ENCODE assay signal across 14 cellular contexts in the genomic region with DNA sequence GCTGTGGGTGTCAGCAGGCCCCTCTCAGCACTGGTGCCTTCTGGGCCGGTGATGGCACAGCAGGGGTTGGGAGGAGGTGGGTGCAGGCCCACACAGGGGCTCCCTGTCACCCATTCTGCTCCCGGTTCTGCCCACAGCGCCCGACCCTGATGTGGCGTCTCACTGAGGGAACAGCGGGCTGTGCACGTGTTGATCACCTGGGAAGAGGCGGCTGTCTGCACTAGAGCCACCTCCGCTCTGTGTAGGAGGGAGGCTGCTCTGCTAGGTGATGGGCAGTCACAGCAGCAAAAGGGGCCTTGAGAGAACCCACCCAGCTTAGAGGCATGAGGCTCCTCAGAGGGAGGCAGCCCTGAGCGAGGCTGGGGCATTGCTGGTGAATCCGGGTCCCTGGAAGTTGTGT. TPM values are rescaled to one million over a fixed set of nuclear protein-coding genes. Genes with fewer than 3 reads are reported as not detected.
A peak's percentile ranks its signal among the peaks of the same experiment; 100 is the strongest.
DNase-seq lines count a peak whose midpoint lies in the region; ATAC-seq, FAIRE-seq and TF ChIP-seq lines count a peak whose summit lies in the region.
"Had no signal": no experiment of that assay in that cellular context is flagged by ENCODE, and none has a peak within 500 bp of the region (broad histone marks: within the 10 kb centered on the region; RNA-seq: fewer than 3 reads in every experiment).

No MANE protein-coding gene starts in this region.

- H4K91ac ChIP-seq in neuronal stem cell (ENCODE audit: low read depth, low read length, poor library complexity) = no peak overlapping the region

- H3K14ac ChIP-seq in neuronal stem cell (ENCODE audit: low read length) = peak overlapping the region; percentile 66

- peak overlapping the region; percentile 43 for H2AK5ac ChIP-seq in neuronal stem cell (ENCODE audit: low read depth, low read length)

- H2BK15ac ChIP-seq in neuronal stem cell (ENCODE audit: low read length) = no peak overlapping the region

- no peaks in the 10 kb centered on the region for H3K9me3 ChIP-seq in HEK293 (ENCODE audit: control insufficient read depth, insufficient read depth, low read depth, low read length)
- H3K9me3 ChIP-seq in neuronal stem cell (replicated peaks in 1 of 2; ENCODE audit: control insufficient read depth in 2 of 2, insufficient read depth in 1 of 2, low read depth in 1 of 2, low read length in 2 of 2) = no peaks in the 10 kb centered on the region
- H3K9me3 ChIP-seq in WERI-Rb-1 (ENCODE audit: severe bottlenecking) = no peaks in the 10 kb centered on the region
- H3K9me3 ChIP-seq in pancreas = no peaks in the 10 kb centered on the region
- H3K9me3 ChIP-seq: A549, BE2C, Caco-2 had no signal

- H3K4me3 ChIP-seq in HEK293 (ENCODE audit: low read depth, low read length) (no peak overlapping the region), neuronal stem cell (ENCODE audit: low read length in 2 of 2) (no peak overlapping the region), WERI-Rb-1 (ENCODE audit: low read depth, low read length) (no peak overlapping the region), pancreas (no peak overlapping the region)
- H3K4me3 ChIP-seq: A549 had no signal

- H3K36me3 ChIP-seq in HEK293 (ENCODE audit: control insufficient read depth in 2 of 2, insufficient read depth in 1 of 2, low read length in 2 of 2) (no peaks in the 10 kb centered on the region), neuronal stem cell (replicated peaks in 1 of 2; ENCODE audit: control insufficient read depth in 2 of 2, insufficient read depth in 2 of 2, low read length in 2 of 2) (no peaks in the 10 kb centered on the region), WERI-Rb-1 (no peaks in the 10 kb centered on the region), pancreas (no peaks in the 10 kb centered on the region)
- H3K36me3 ChIP-seq: BE2C had no signal

- DNase-seq in islet precursor cell (peak; percentile 29), neuronal stem cell (ENCODE audit: low spot score) (no peak), WERI-Rb-1 (no peak), pancreas (no peak)
- DNase-seq: BE2C; Caco-2; CD8-positive, alpha-beta memory T cell; DND-41; GDM1 had no signal

- H2BK120ac ChIP-seq in neuronal stem cell (ENCODE audit: low read depth, low read length) = no peak overlapping the region

- no peaks in the 10 kb centered on the region for H3K79me1 ChIP-seq in neuronal stem cell (ENCODE audit: low read depth, low read length)

- POLR2A ChIA-PET in HEK293 (lab: Yijun Ruan, JAX) = no interaction called here

- H3K4me2 ChIP-seq in neuronal stem cell (ENCODE audit: insufficient read depth, low read length, poor library complexity, severe bottlenecking) = no peak overlapping the region
- H3K4me2 ChIP-seq: A549 had no signal

- H3K27me3 ChIP-seq in neuronal stem cell (ENCODE audit: control insufficient read depth in 3 of 3, insufficient read depth in 3 of 3, low read depth in 1 of 3, low read length in 3 of 3) (peaks cover 0 to 37% (median 0%) of the 10 kb centered on the region in 3 experiments), WERI-Rb-1 (ENCODE audit: insufficient read depth, low read depth, severe bottlenecking) (no peaks in the 10 kb centered on the region), pancreas (no peaks in the 10 kb centered on the region)

- CTCF ChIA-PET in HEK293 (lab: Yijun Ruan, JAX) = interaction anchor here (0.6 kb wide), 1 partner anchor 247 kb away, joined by 3 read pairs; no protein-coding TSS in a partner anchor

- peak overlapping the region; percentile 63 for H2BK5ac ChIP-seq in neuronal stem cell (ENCODE audit: low read length)

- ATAC-seq in pancreas (no peak), SK-N-SH treated with all-trans-retinoic acid at 6 μM for 48 hours (no peak)
- ATAC-seq: A549, HCT116 had no signal

- no peaks in the 10 kb centered on the region for H3K4me1 ChIP-seq in HEK293 (ENCODE audit: control insufficient read depth, insufficient read depth, low read length)
- no peaks in the 10 kb centered on the region for H3K4me1 ChIP-seq in neuronal stem cell (ENCODE audit: control insufficient read depth in 2 of 2, insufficient read depth in 1 of 2, low read depth in 1 of 2, low read length in 2 of 2)
- no peaks in the 10 kb centered on the region for H3K4me1 ChIP-seq in pancreas
- H3K4me1 ChIP-seq: A549, BE2C, Caco-2 had no signal

- no peak overlapping the region for H3K27ac ChIP-seq in HEK293 (ENCODE audit: extremely low read depth, low read depth, low read length)
- H3K27ac ChIP-seq in neuronal stem cell (replicated peaks; ENCODE audit: low read length) = no peak overlapping the region
- H3K27ac ChIP-seq in WERI-Rb-1 = no peak overlapping the region
- H3K27ac ChIP-seq in pancreas = no peak overlapping the region
- H3K27ac ChIP-seq: A549 had no signal

- H4K8ac ChIP-seq in neuronal stem cell (ENCODE audit: low read depth, low read length) = no peak overlapping the region

- FAIRE-seq in pancreas (lab: Jason Lieb, UNC) = no peak
- FAIRE-seq: A549, H54 had no signal

- no CpG with 5 or more reads among the region's 11 CpGs for WGBS in neuronal stem cell (ENCODE audit: extremely low coverage in 2 of 2, insufficient read length in 2 of 2, insufficient replicate concordance in 1 of 2), 2 donors
- 84 to 87% methylated on average over 11 of the region's 11 CpGs for WGBS in pancreas, 2 donors

- peak overlapping the region; percentile 28 for H3K23ac ChIP-seq in neuronal stem cell (ENCODE audit: low read depth, low read length, poor library complexity)

- H3K18ac ChIP-seq in neuronal stem cell (ENCODE audit: low read length) = peak overlapping the region; percentile 46

- peak overlapping the region; percentile 89 for H2BK12ac ChIP-seq in neuronal stem cell (ENCODE audit: low read length)

- intact Hi-C loops in pancreas (cut with DNase I) = loop anchor here in 1 of 3 donors (5.0 kb wide), 1 partner anchor 245 kb away; no protein-coding TSS in a partner anchor

- H3K9ac ChIP-seq in neuronal stem cell (ENCODE audit: low read depth, low read length, poor library complexity) = no peak overlapping the region

- H3K4ac ChIP-seq in neuronal stem cell (ENCODE audit: low read length) = no peak overlapping the region

- TF ChIP-seq CTCF in HEK293 (tag by site-specific recombination; IDR thresholded peaks at IDR 0.05) = no peak
- TF ChIP-seq CTCF in WERI-Rb-1 (IDR thresholded peaks at IDR 0.05; ENCODE audit: low read depth, low read length) = no peak
- TF ChIP-seq CTCF in pancreas (IDR thresholded peaks at IDR 0.05) = no peak

- no peak overlapping the region for H2AFZ ChIP-seq in neuronal stem cell (ENCODE audit: low read length)

TF ChIP-seq in HEK293, 187 proteins besides CTCF, POLR2A, EP300 and RAD21 (continues in another document):
- TF ChIP-seq ZFHX2 (tag by site-specific recombination; conservative IDR thresholded peaks at IDR 0.05) = peak; percentile 52; the same call in 1 of the 2 replicates
- no peak for TF ChIP-seq ZNF175 (tag by site-specific recombination; IDR thresholded peaks at IDR 0.05)
- TF ChIP-seq ZSCAN23 (tag by site-specific recombination; IDR thresholded peaks at IDR 0.05) = no peak
- TF ChIP-seq ZNF777 (tag by site-specific recombination; IDR thresholded peaks at IDR 0.05; ENCODE audit: borderline replicate concordance) = no peak
- TF ChIP-seq, protein P1, sequence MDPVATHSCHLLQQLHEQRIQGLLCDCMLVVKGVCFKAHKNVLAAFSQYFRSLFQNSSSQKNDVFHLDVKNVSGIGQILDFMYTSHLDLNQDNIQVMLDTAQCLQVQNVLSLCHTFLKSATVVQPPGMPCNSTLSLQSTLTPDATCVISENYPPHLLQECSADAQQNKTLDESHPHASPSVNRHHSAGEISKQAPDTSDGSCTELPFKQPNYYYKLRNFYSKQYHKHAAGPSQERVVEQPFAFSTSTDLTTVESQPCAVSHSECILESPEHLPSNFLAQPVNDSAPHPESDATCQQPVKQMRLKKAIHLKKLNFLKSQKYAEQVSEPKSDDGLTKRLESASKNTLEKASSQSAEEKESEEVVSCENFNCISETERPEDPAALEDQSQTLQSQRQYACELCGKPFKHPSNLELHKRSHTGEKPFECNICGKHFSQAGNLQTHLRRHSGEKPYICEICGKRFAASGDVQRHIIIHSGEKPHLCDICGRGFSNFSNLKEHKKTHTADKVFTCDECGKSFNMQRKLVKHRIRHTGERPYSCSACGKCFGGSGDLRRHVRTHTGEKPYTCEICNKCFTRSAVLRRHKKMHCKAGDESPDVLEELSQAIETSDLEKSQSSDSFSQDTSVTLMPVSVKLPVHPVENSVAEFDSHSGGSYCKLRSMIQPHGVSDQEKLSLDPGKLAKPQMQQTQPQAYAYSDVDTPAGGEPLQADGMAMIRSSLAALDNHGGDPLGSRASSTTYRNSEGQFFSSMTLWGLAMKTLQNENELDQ (tag by site-specific recombination; IDR thresholded peaks at IDR 0.05; ENCODE audit: low read depth) = no peak

TF ChIP-seq in SK-N-SH treated with all-trans-retinoic acid at 6 μM for 48 hours, 23 proteins besides CTCF, POLR2A, EP300 and RAD21 (continues in another document):
- TF ChIP-seq CSDC2 (CRISPR knock-in tag; IDR thresholded peaks at IDR 0.05) (no peak), OSR1 (CRISPR knock-in tag; IDR thresholded peaks at IDR 0.05) (no peak), PPARA (CRISPR knock-in tag; IDR thresholded peaks at IDR 0.05; ENCODE audit: borderline replicate concordance) (no peak), GLIS3 (CRISPR knock-in tag; IDR thresholded peaks at IDR 0.05) (no peak), SNAI2 (CRISPR knock-in tag; IDR thresholded peaks at IDR 0.05) (no peak)
- TF ChIP-seq, protein P2, sequence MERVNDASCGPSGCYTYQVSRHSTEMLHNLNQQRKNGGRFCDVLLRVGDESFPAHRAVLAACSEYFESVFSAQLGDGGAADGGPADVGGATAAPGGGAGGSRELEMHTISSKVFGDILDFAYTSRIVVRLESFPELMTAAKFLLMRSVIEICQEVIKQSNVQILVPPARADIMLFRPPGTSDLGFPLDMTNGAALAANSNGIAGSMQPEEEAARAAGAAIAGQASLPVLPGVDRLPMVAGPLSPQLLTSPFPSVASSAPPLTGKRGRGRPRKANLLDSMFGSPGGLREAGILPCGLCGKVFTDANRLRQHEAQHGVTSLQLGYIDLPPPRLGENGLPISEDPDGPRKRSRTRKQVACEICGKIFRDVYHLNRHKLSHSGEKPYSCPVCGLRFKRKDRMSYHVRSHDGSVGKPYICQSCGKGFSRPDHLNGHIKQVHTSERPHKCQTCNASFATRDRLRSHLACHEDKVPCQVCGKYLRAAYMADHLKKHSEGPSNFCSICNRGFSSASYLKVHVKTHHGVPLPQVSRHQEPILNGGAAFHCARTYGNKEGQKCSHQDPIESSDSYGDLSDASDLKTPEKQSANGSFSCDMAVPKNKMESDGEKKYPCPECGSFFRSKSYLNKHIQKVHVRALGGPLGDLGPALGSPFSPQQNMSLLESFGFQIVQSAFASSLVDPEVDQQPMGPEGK (CRISPR knock-in tag; IDR thresholded peaks at IDR 0.05; ENCODE audit: borderline replicate concordance) = no peak

RNA-seq across cellular contexts. Expression of a gene that starts 39.2 kb away (rescaled TPM):
- polyA plus RNA-seq in neuronal stem cell (2013, experiment 1 of 2) = 25.6 TPM
- 26.2 TPM for polyA plus RNA-seq in neuronal stem cell (2013, experiment 2 of 2)
- 10 to 100 TPM; 11.3 to 20.2 (median 13.0) TPM for total RNA-seq in pancreas
- polyA plus RNA-seq in pancreas = 10 to 100 TPM in 1 of 2 donors, 1 to 10 TPM in 1; 6.3 to 12.8 TPM
